Comparison of ENCODE assay signal across 20 cellular contexts in genomic region chr13:73326215-73326558, GRCh38.
DNase-seq lines count a peak whose midpoint lies in the region; ATAC-seq and TF ChIP-seq lines count a peak whose summit lies in the region.
"Had no signal": no experiment of that assay in that cellular context is flagged by ENCODE, and none has a peak within 500 bp of the region (broad histone marks: within the 10 kb centered on the region; RNA-seq: fewer than 3 reads in every experiment).

No MANE protein-coding gene starts in this region.

- no peak overlapping the region for H3K27ac ChIP-seq in breast epithelium
- H3K27ac ChIP-seq in hepatocyte: peak overlapping the region; percentile 87
- no peak overlapping the region for H3K27ac ChIP-seq in endodermal cell (ENCODE audit: low read depth, low read length)
- H3K27ac ChIP-seq: 22Rv1, C4-2B, psoas muscle, SK-N-MC, upper lobe of right lung had no signal

- H3K4me3 Mint-ChIP-seq in MCF 10A (ENCODE audit: unreplicated experiment): no peak overlapping the region
- H3K4me3 Mint-ChIP-seq in endodermal cell: no peak overlapping the region
- H3K4me3 Mint-ChIP-seq in activated CD8-positive, alpha-beta T cell treated with anti-CD3 and anti-CD28 coated beads for 36 hours: no peak overlapping the region
- H3K4me3 Mint-ChIP-seq: activated CD4-positive, alpha-beta T cell treated with anti-CD3 and anti-CD28 coated beads for 36 hours; activated naive CD4-positive, alpha-beta T cell treated with anti-CD3 and anti-CD28 coated beads, Interleukin-2, amount 50 U/mL, for 24 hours; brain; natural killer cell treated with Interleukin-12 subunit alpha and Interleukin-12 subunit beta and Interleukin-15 and Interleukin-18, amount 100 ng/mL, for 72 hours had no signal

- H3K4me3 ChIP-seq in breast epithelium (no peak overlapping the region), hepatocyte (no peak overlapping the region), endodermal cell (ENCODE audit: low read length) (no peak overlapping the region)
- H3K4me3 ChIP-seq: psoas muscle, SK-N-MC, upper lobe of right lung had no signal

- no peaks in the 10 kb centered on the region for H3K9me2 ChIP-seq in hepatocyte (replicated peaks; ENCODE audit: insufficient read depth)

- DNase-seq in MCF 10A (ENCODE audit: unreplicated experiment) (no peak), breast epithelium (ENCODE audit: low spot score in 2 of 2) (no peak), hepatocyte (ENCODE audit: low spot score) (no peak), endodermal cell (no peak), GF-D8 (lab: John Stamatoyannopoulos, UW) (no peak)
- DNase-seq in activated CD8-positive, alpha-beta T cell treated with anti-CD3 and anti-CD28 coated beads for 36 hours: no peak
- DNase-seq: activated CD4-positive, alpha-beta T cell treated with anti-CD3 and anti-CD28 coated beads for 36 hours; NCI-H526 treated with DMSO at 0.1 percent for 48 hours; psoas muscle; stimulated activated CD4-positive, alpha-beta T cell treated with anti-CD3 and anti-CD28 coated beads, Interleukin-12 subunit alpha, Interleukin-12 subunit beta, amount 100 ng/mL, for 4 hours; stimulated activated naive CD8-positive, alpha-beta T cell treated with anti-CD3 and anti-CD28 coated beads, Interleukin-15, Interleukin-2, amounts not matched to agents 100 U/mL and 50 U/mL, for 24 hours; upper lobe of right lung had no signal

- H3K27me3 Mint-ChIP-seq in MCF 10A (ENCODE audit: insufficient read depth, unreplicated experiment): no peaks in the 10 kb centered on the region
- no peaks in the 10 kb centered on the region for H3K27me3 Mint-ChIP-seq in endodermal cell (ENCODE audit: insufficient read depth)
- H3K27me3 Mint-ChIP-seq in activated CD8-positive, alpha-beta T cell treated with anti-CD3 and anti-CD28 coated beads for 36 hours: peaks cover 2% of the 10 kb centered on the region
- H3K27me3 Mint-ChIP-seq: brain had no signal

- WGBS in hepatocyte (ENCODE audit: low lambda C conversion rate, missing lambda C conversion rate): 51% methylated on average over 3 of the region's 3 CpGs
- WGBS in endodermal cell (ENCODE audit: insufficient coverage in 1 of 2, insufficient read length in 1 of 2), 2 experiments: 86 to 90% methylated on average over 2 to 3 of the region's 3 CpGs

- POLR2A ChIA-PET in MCF 10A (lab: Yijun Ruan, JAX): interaction anchor here (0.6 to 2.4 kb wide), 15 partner anchors 8 to 374 kb away, joined by 3 to 8 read pairs (median 5); partner anchors contain the start of gene KLF5
- POLR2A ChIA-PET in activated CD8-positive, alpha-beta T cell treated with anti-CD3 and anti-CD28 coated beads for 36 hours (lab: Charles Lee): no interaction called here

- ATAC-seq in HG03097 (IDR thresholded peaks at IDR 0.05; ENCODE audit: low FRiP score, unreplicated experiment) (peak; percentile 21), GM21528 (IDR thresholded peaks at IDR 0.05; ENCODE audit: low FRiP score, unreplicated experiment) (no peak)
- ATAC-seq in activated CD8-positive, alpha-beta T cell treated with anti-CD3 and anti-CD28 coated beads for 36 hours: no peak
- ATAC-seq: activated CD4-positive, alpha-beta T cell treated with anti-CD3 and anti-CD28 coated beads for 36 hours; natural killer cell treated with Interleukin-12 subunit alpha and Interleukin-12 subunit beta and Interleukin-15 and Interleukin-18, amount 100 ng/mL, for 72 hours; psoas muscle; stimulated activated naive CD8-positive, alpha-beta T cell treated with anti-CD3 and anti-CD28 coated beads, Interleukin-15, Interleukin-2, amounts not matched to agents 100 U/mL and 50 U/mL, for 24 hours had no signal

- H3K4me2 ChIP-seq in hepatocyte: peak overlapping the region; percentile 62

- no peak for TF ChIP-seq CTCF in MCF 10A (IDR thresholded peaks at IDR 0.05; ENCODE audit: unreplicated experiment)
- no peak for TF ChIP-seq CTCF in breast epithelium (IDR thresholded peaks at IDR 0.05)
- TF ChIP-seq CTCF in hepatocyte (IDR thresholded peaks at IDR 0.05; ENCODE audit: poor library complexity): no peak
- TF ChIP-seq CTCF in endodermal cell (conservative IDR thresholded peaks at IDR 0.05): no peak
- no peak for TF ChIP-seq CTCF in activated CD8-positive, alpha-beta T cell treated with anti-CD3 and anti-CD28 coated beads for 36 hours (IDR thresholded peaks at IDR 0.05)

- H3K9me3 ChIP-seq in breast epithelium (no peaks in the 10 kb centered on the region), hepatocyte (ENCODE audit: low read depth) (no peaks in the 10 kb centered on the region), endodermal cell (ENCODE audit: control insufficient read depth, low read length) (no peaks in the 10 kb centered on the region)
- H3K9me3 ChIP-seq: psoas muscle, upper lobe of right lung had no signal

- no peak for TF ChIP-seq POLR2A in breast epithelium (IDR thresholded peaks at IDR 0.05)

- H3K9ac ChIP-seq in endodermal cell (ENCODE audit: extremely low read depth, low read length, poor library complexity, severe bottlenecking): no peak overlapping the region

- no peaks in the 10 kb centered on the region for H3K79me2 ChIP-seq in hepatocyte

- H3K4me1 ChIP-seq in breast epithelium: no peaks in the 10 kb centered on the region
- H3K4me1 ChIP-seq in hepatocyte (ENCODE audit: insufficient read depth): peaks cover 10% of the 10 kb centered on the region
- H3K4me1 ChIP-seq in endodermal cell (ENCODE audit: control insufficient read depth, insufficient read depth, low read length): no peaks in the 10 kb centered on the region
- H3K4me1 ChIP-seq: psoas muscle, upper lobe of right lung had no signal

- H3K36me3 ChIP-seq in breast epithelium: no peaks in the 10 kb centered on the region
- H3K36me3 ChIP-seq in hepatocyte (replicated peaks; ENCODE audit: insufficient read depth, low read depth): no peaks in the 10 kb centered on the region
- H3K36me3 ChIP-seq in endodermal cell (ENCODE audit: control insufficient read depth, insufficient read depth, low read length): no peaks in the 10 kb centered on the region
- H3K36me3 ChIP-seq: upper lobe of right lung had no signal

- H3K27me3 ChIP-seq in breast epithelium (no peaks in the 10 kb centered on the region), hepatocyte (no peaks in the 10 kb centered on the region), endodermal cell (ENCODE audit: control insufficient read depth, insufficient read depth, low read length, poor library complexity, severe bottlenecking) (no peaks in the 10 kb centered on the region)
- H3K27me3 ChIP-seq: upper lobe of right lung had no signal

- no peak overlapping the region for H2AFZ ChIP-seq in hepatocyte

- H3K27ac Mint-ChIP-seq in MCF 10A (ENCODE audit: low read depth, unreplicated experiment) (peak overlapping the region; percentile 59), endodermal cell (no peak overlapping the region)
- no peak overlapping the region for H3K27ac Mint-ChIP-seq in activated CD8-positive, alpha-beta T cell treated with anti-CD3 and anti-CD28 coated beads for 36 hours
- H3K27ac Mint-ChIP-seq: activated CD4-positive, alpha-beta T cell treated with anti-CD3 and anti-CD28 coated beads for 36 hours; activated naive CD4-positive, alpha-beta T cell treated with anti-CD3 and anti-CD28 coated beads, Interleukin-2, amount 50 U/mL, for 24 hours; natural killer cell treated with Interleukin-12 subunit alpha and Interleukin-12 subunit beta and Interleukin-15 and Interleukin-18, amount 100 ng/mL, for 72 hours had no signal

- BruUV-seq in MCF 10A (replicated peaks; lab: Mats Ljungman, UMichigan): no TSS peak

- no peaks in the 10 kb centered on the region for H4K20me1 ChIP-seq in hepatocyte (ENCODE audit: insufficient read depth, poor library complexity, severe bottlenecking)

- H3K36me3 Mint-ChIP-seq in MCF 10A (ENCODE audit: insufficient read depth, unreplicated experiment): no peaks in the 10 kb centered on the region
- no peaks in the 10 kb centered on the region for H3K36me3 Mint-ChIP-seq in endodermal cell (ENCODE audit: low read depth)
- H3K36me3 Mint-ChIP-seq in activated CD8-positive, alpha-beta T cell treated with anti-CD3 and anti-CD28 coated beads for 36 hours (ENCODE audit: low read depth): no peaks in the 10 kb centered on the region
- H3K36me3 Mint-ChIP-seq: activated naive CD4-positive, alpha-beta T cell treated with anti-CD3 and anti-CD28 coated beads, Interleukin-2, amount 50 U/mL, for 24 hours; brain; natural killer cell treated with Interleukin-12 subunit alpha and Interleukin-12 subunit beta and Interleukin-15 and Interleukin-18, amount 100 ng/mL, for 72 hours had no signal

- H3K9me3 Mint-ChIP-seq in MCF 10A (ENCODE audit: unreplicated experiment) (no peaks in the 10 kb centered on the region), endodermal cell (no peaks in the 10 kb centered on the region)
- H3K9me3 Mint-ChIP-seq in activated CD8-positive, alpha-beta T cell treated with anti-CD3 and anti-CD28 coated beads for 36 hours: no peaks in the 10 kb centered on the region
- H3K9me3 Mint-ChIP-seq: activated naive CD4-positive, alpha-beta T cell treated with anti-CD3 and anti-CD28 coated beads, Interleukin-2, amount 50 U/mL, for 24 hours; brain had no signal

- intact Hi-C loops in MCF 10A (cut with micrococcal nuclease) (no loop called here), breast epithelium (cut with DNase I; ENCODE audit: low total_unique reads) (no loop called here)
- intact Hi-C loops in activated CD8-positive, alpha-beta T cell treated with anti-CD3 and anti-CD28 coated beads for 36 hours (cut with micrococcal nuclease): no loop called here

- CTCF ChIA-PET in MCF 10A (lab: Yijun Ruan, JAX): interaction anchor here (0.7 kb wide), 1 partner anchor 72 kb away, joined by 3 read pairs; no protein-coding TSS in a partner anchor
- CTCF ChIA-PET in activated CD8-positive, alpha-beta T cell treated with anti-CD3 and anti-CD28 coated beads for 36 hours (lab: Charles Lee): no interaction called here

- H3K4me1 Mint-ChIP-seq in MCF 10A (ENCODE audit: insufficient read depth, unreplicated experiment): peaks cover 18% of the 10 kb centered on the region
- H3K4me1 Mint-ChIP-seq in endodermal cell: peaks cover 30% of the 10 kb centered on the region
- H3K4me1 Mint-ChIP-seq in activated CD8-positive, alpha-beta T cell treated with anti-CD3 and anti-CD28 coated beads for 36 hours (ENCODE audit: low read depth): no peaks in the 10 kb centered on the region
- H3K4me1 Mint-ChIP-seq: activated CD4-positive, alpha-beta T cell treated with anti-CD3 and anti-CD28 coated beads for 36 hours; activated naive CD4-positive, alpha-beta T cell treated with anti-CD3 and anti-CD28 coated beads, Interleukin-2, amount 50 U/mL, for 24 hours had no signal
